Comparison of ENCODE assay signal across 26 cellular contexts in genomic region chr4:168508683-168509082, GRCh38. TPM values are rescaled to one million over a fixed set of nuclear protein-coding genes. Genes with fewer than 3 reads are reported as not detected.
DNase-seq lines count a peak whose midpoint lies in the region; ATAC-seq, FAIRE-seq and TF ChIP-seq lines count a peak whose summit lies in the region.
"Had no signal": no experiment of that assay in that cellular context is flagged by ENCODE, and none has a peak within 500 bp of the region (broad histone marks: within the 10 kb centered on the region; RNA-seq: fewer than 3 reads in every experiment).

No MANE protein-coding gene starts in this region.

- H4K8ac ChIP-seq in IMR-90 (ENCODE audit: low read depth in 2 of 2, low read length in 2 of 2): no peak overlapping the region
- no peak overlapping the region for H4K8ac ChIP-seq in mesenchymal stem cell (ENCODE audit: low read length)

- no peak for TF ChIP-seq CTCF in right atrium auricular region (IDR thresholded peaks at IDR 0.05)
- no peak for TF ChIP-seq CTCF in left ventricle myocardium inferior (IDR thresholded peaks at IDR 0.05; ENCODE audit: borderline replicate concordance)
- no peak for TF ChIP-seq CTCF in IMR-90 (conservative IDR thresholded peaks at IDR 0.05; ENCODE audit: low read depth, low read length)
- TF ChIP-seq CTCF in kidney (IDR thresholded peaks at IDR 0.05; ENCODE audit: borderline replicate concordance, extremely low read depth, insufficient read depth): no peak

- H3K4me1 ChIP-seq in right atrium auricular region (peaks cover 0 to 13% of the 10 kb centered on the region in 2 donors), left ventricle myocardium inferior (peaks cover 58% of the 10 kb centered on the region), IMR-90 (ENCODE audit: control insufficient read depth, insufficient read depth, low read length) (peaks cover 2% of the 10 kb centered on the region), mesenchymal stem cell (ENCODE audit: control insufficient read depth, insufficient read depth, low read depth, low read length) (no peaks in the 10 kb centered on the region), kidney (ENCODE audit: control insufficient read depth in 1 of 2, insufficient read depth in 1 of 2, low read depth in 1 of 2, low read length in 2 of 2) (no peaks in the 10 kb centered on the region)

- in situ Hi-C loops in IMR-90 (cut with MboI; ENCODE audit: low sequenced_read_pairs): loop anchor here (25.0 kb wide), 2 partner anchors 96 to 321 kb away; no protein-coding TSS in a partner anchor

- H3K9me1 ChIP-seq in IMR-90 (ENCODE audit: insufficient read depth, low read length): no peaks in the 10 kb centered on the region

- no peak overlapping the region for H4K91ac ChIP-seq in IMR-90 (ENCODE audit: insufficient read depth, low read depth, low read length)
- no peak overlapping the region for H4K91ac ChIP-seq in mesenchymal stem cell (ENCODE audit: low read length)

- H3K9ac ChIP-seq in IMR-90 (ENCODE audit: low read depth, low read length) (no peak overlapping the region), mesenchymal stem cell (ENCODE audit: low read length) (no peak overlapping the region), kidney (ENCODE audit: low read length in 2 of 2) (no peak overlapping the region)
- H3K9ac ChIP-seq: BLaER1 treated with 17β-estradiol and CSF1 and Interleukin-3, amounts not matched to agents 10 nM and 100 nM; GM23248 had no signal

- H2AK9ac ChIP-seq in IMR-90 (replicated peaks; ENCODE audit: low read depth, low read length, poor library complexity): no peak overlapping the region

- H2BK20ac ChIP-seq in IMR-90 (ENCODE audit: low read depth, low read length): 0 out of 2 replicates have a peak overlapping the region, but pooled peaks have one; percentile 26

- H3K4me2 ChIP-seq in IMR-90 (ENCODE audit: low read depth, low read length) (no peak overlapping the region), mesenchymal stem cell (ENCODE audit: low read length, poor library complexity, severe bottlenecking) (no peak overlapping the region)
- H3K4me2 ChIP-seq: A549 had no signal

- H4K5ac ChIP-seq in IMR-90 (ENCODE audit: low read depth, low read length): no peak overlapping the region

- dilution Hi-C loops in IMR-90 (cut with HindIII; ENCODE audit: low sequenced_read_pairs, unreplicated experiment): no loop called here

- H2BK15ac ChIP-seq in IMR-90 (ENCODE audit: low read depth, low read length) (no peak overlapping the region), mesenchymal stem cell (ENCODE audit: low read depth, poor library complexity, severe bottlenecking) (no peak overlapping the region)

- H3K36me3 ChIP-seq in right atrium auricular region (no peaks in the 10 kb centered on the region), left ventricle myocardium inferior (no peaks in the 10 kb centered on the region), IMR-90 (ENCODE audit: control insufficient read depth, insufficient read depth, low read length) (no peaks in the 10 kb centered on the region), mesenchymal stem cell (ENCODE audit: control insufficient read depth in 1 of 2, insufficient read depth in 2 of 2, low read depth in 1 of 2, low read length in 2 of 2) (no peaks in the 10 kb centered on the region), kidney (ENCODE audit: control insufficient read depth in 1 of 2, insufficient read depth in 2 of 2, low read length in 2 of 2) (no peaks in the 10 kb centered on the region)
- H3K36me3 ChIP-seq: BE2C; BLaER1 treated with 17β-estradiol and CSF1 and Interleukin-3, amounts not matched to agents 10 nM and 100 nM had no signal

- peak overlapping the region in 1 of 2 donors; percentile 69 for H3K27ac ChIP-seq in right atrium auricular region
- H3K27ac ChIP-seq in left ventricle myocardium inferior (replicated peaks): peak overlapping the region; percentile 61
- no peak overlapping the region for H3K27ac ChIP-seq in IMR-90 (ENCODE audit: insufficient read depth, low read length)
- no peak overlapping the region for H3K27ac ChIP-seq in mesenchymal stem cell (ENCODE audit: low read length, poor library complexity, severe bottlenecking)
- H3K27ac ChIP-seq in kidney (ENCODE audit: low read depth in 2 of 2, low read length in 2 of 2): no peak overlapping the region
- H3K27ac ChIP-seq: GM23248 had no signal

- peak overlapping the region in 1 of 2 experiments; percentile 53 for H2BK12ac ChIP-seq in mesenchymal stem cell (ENCODE audit: low read length in 2 of 2)

- H2AK5ac ChIP-seq in IMR-90 (ENCODE audit: low read depth, low read length) (no peak overlapping the region), mesenchymal stem cell (ENCODE audit: low read length, severe bottlenecking) (peak overlapping the region; percentile 23)

- no peak overlapping the region for H3K23ac ChIP-seq in IMR-90 (ENCODE audit: low read depth, low read length)
- no peak overlapping the region for H3K23ac ChIP-seq in mesenchymal stem cell (ENCODE audit: low read length in 2 of 2)

- H3K4me3 ChIP-seq in right atrium auricular region (no peak overlapping the region), left ventricle myocardium inferior (no peak overlapping the region), IMR-90 (ENCODE audit: insufficient read depth, low read depth, low read length) (no peak overlapping the region), mesenchymal stem cell (ENCODE audit: insufficient read depth in 1 of 2, low read depth in 1 of 2, low read length in 2 of 2) (no peak overlapping the region), kidney (ENCODE audit: low read length in 2 of 2) (no peak overlapping the region)
- H3K4me3 ChIP-seq: A549; BLaER1 treated with 17β-estradiol and CSF1 and Interleukin-3, amounts not matched to agents 10 nM and 100 nM; GM23248 had no signal

- H3K79me1 ChIP-seq in IMR-90 (ENCODE audit: low read depth in 1 of 2, low read length in 2 of 2) (no peaks in the 10 kb centered on the region), mesenchymal stem cell (replicated peaks; ENCODE audit: low read length, poor library complexity, severe bottlenecking) (no peaks in the 10 kb centered on the region)

- H4K20me1 ChIP-seq in IMR-90 (ENCODE audit: insufficient read depth, low read length): no peaks in the 10 kb centered on the region
- H4K20me1 ChIP-seq: BLaER1 treated with 17β-estradiol and CSF1 and Interleukin-3, amounts not matched to agents 10 nM and 100 nM had no signal

- ATAC-seq in Right ventricle myocardium inferior (peak; percentile 28), left cardiac atrium (no peak), IMR-90 (ENCODE audit: low read depth) (no peak)
- ATAC-seq: A549 had no signal

- H3K14ac ChIP-seq in IMR-90 (replicated peaks; ENCODE audit: low read depth, low read length) (no peak overlapping the region), mesenchymal stem cell (ENCODE audit: low read length in 2 of 2) (no peak overlapping the region)

- no peak overlapping the region for H2BK5ac ChIP-seq in IMR-90 (ENCODE audit: low read depth, low read length, poor library complexity, severe bottlenecking)
- H2BK5ac ChIP-seq in mesenchymal stem cell (ENCODE audit: low read depth, low read length, poor library complexity, severe bottlenecking): no peak overlapping the region

- H2BK120ac ChIP-seq in IMR-90 (ENCODE audit: low read depth, low read length) (no peak overlapping the region), mesenchymal stem cell (ENCODE audit: low read depth, low read length) (no peak overlapping the region)

- H3K18ac ChIP-seq in IMR-90 (ENCODE audit: low read depth, low read length): no peak overlapping the region
- H3K18ac ChIP-seq in mesenchymal stem cell (ENCODE audit: low read depth in 1 of 2, low read length in 2 of 2): no peak overlapping the region

- no CpG with 5 or more reads among the region's 3 CpGs for WGBS in IMR-90 (ENCODE audit: extremely low coverage in 2 of 2, insufficient read length in 1 of 2), 2 experiments
- 78% methylated on average over 3 of the region's 3 CpGs for WGBS in mesenchymal stem cell

- FAIRE-seq in kidney (lab: Jason Lieb, UNC): no peak
- FAIRE-seq: A549, G401.6, GM12892, GM19239, H1 had no signal

- TF ChIP-seq POLR2A in IMR-90 (IDR thresholded peaks at IDR 0.05; ENCODE audit: low read depth, low read length): no peak

- CTCF ChIA-PET in IMR-90 (lab: Yijun Ruan, JAX): no interaction called here

- intact Hi-C loops in Right ventricle myocardium inferior (cut with DNase I): no loop called here
- intact Hi-C loops in left ventricle myocardium inferior (cut with micrococcal nuclease): no loop called here
- intact Hi-C loops in left cardiac atrium (cut with DNase I): no loop called here
- intact Hi-C loops in IMR-90 (cut with micrococcal nuclease): no loop called here
- intact Hi-C loops in kidney (cut with DNase I): no loop called here

- DNase-seq in Right ventricle myocardium inferior (ENCODE audit: missing footprints) (no peak), right atrium auricular region (ENCODE audit: low spot score) (no peak), left ventricle myocardium inferior (no peak), left cardiac atrium (no peak), IMR-90 (no peak), mesenchymal stem cell (no peak), SW 1271 (lab: John Stamatoyannopoulos, UW) (no peak), kidney (no peak)
- DNase-seq: 8988T; ACHN; AML-193; BE2C; CD4-positive, alpha-beta memory T cell; COR-L47; DMS153; DND-41; GM23248; H7; HCEC 1CT; HFFc6 had no signal

- H2AFZ ChIP-seq in IMR-90 (replicated peaks; ENCODE audit: low read length, poor library complexity) (no peak overlapping the region), mesenchymal stem cell (ENCODE audit: low read depth, low read length) (no peak overlapping the region)
- H2AFZ ChIP-seq: GM23248 had no signal

- H3K9me3 ChIP-seq in right atrium auricular region (no peaks in the 10 kb centered on the region), left ventricle myocardium inferior (replicated peaks) (no peaks in the 10 kb centered on the region), IMR-90 (ENCODE audit: control insufficient read depth, insufficient read depth, low read length) (no peaks in the 10 kb centered on the region), mesenchymal stem cell (ENCODE audit: control insufficient read depth, low read length) (no peaks in the 10 kb centered on the region), kidney (ENCODE audit: control insufficient read depth in 1 of 2, low read length in 2 of 2) (no peaks in the 10 kb centered on the region)
- H3K9me3 ChIP-seq: A549, BE2C had no signal

- no peaks in the 10 kb centered on the region for H3K27me3 ChIP-seq in right atrium auricular region
- H3K27me3 ChIP-seq in left ventricle myocardium inferior (ENCODE audit: low read depth): no peaks in the 10 kb centered on the region
- no peaks in the 10 kb centered on the region for H3K27me3 ChIP-seq in IMR-90 (ENCODE audit: control insufficient read depth, insufficient read depth, low read length)
- H3K27me3 ChIP-seq in mesenchymal stem cell (ENCODE audit: control insufficient read depth in 1 of 2, insufficient read depth in 1 of 2, low read length in 2 of 2): no peaks in the 10 kb centered on the region
- H3K27me3 ChIP-seq: BE2C; BLaER1 treated with 17β-estradiol and CSF1 and Interleukin-3, amounts not matched to agents 10 nM and 100 nM had no signal

- no TSS peak for BruUV-seq in IMR-90 (replicated peaks; lab: Mats Ljungman, UMichigan)

- H3K4ac ChIP-seq in IMR-90 (ENCODE audit: low read depth, low read length) (no peak overlapping the region), mesenchymal stem cell (ENCODE audit: low read depth in 1 of 2, low read length in 2 of 2) (no peak overlapping the region)

- no peak overlapping the region for H3K56ac ChIP-seq in IMR-90 (ENCODE audit: extremely low read depth, insufficient read depth, low read length)

- POLR2A ChIA-PET in IMR-90 (lab: Charles Lee; ENCODE audit: unreplicated experiment): no interaction called here

- no peak for TF ChIP-seq RAD21 in IMR-90 (IDR thresholded peaks at IDR 0.05; ENCODE audit: low read length)

RNA-seq across cellular contexts. Expression of gene PALLD, which starts 11.8 kb away (rescaled TPM):
- total RNA-seq in Right ventricle myocardium inferior (977 TPM), right atrium auricular region (100 to 1,000 TPM; 764 to 782 TPM), left ventricle myocardium inferior (871 TPM), left cardiac atrium (100 to 1,000 TPM; 440 to 625 TPM), IMR-90 (2012; rRNA removed) (91.9 and 112 TPM in 2 replicates), kidney (120 TPM)
- polyA plus RNA-seq in IMR-90 (2012; rRNA removed) (71.0 and 91.0 TPM in 2 replicates), kidney (ENCODE audit: insufficient read depth, low read depth, low replicate concordance) (43.4 TPM)
- polyA plus RNA-seq in IMR-90 (2012; cell fraction: cytosol; rRNA removed): 44.9 and 48.4 TPM in 2 replicates
- 75.8 and 98.2 TPM in 2 replicates for polyA plus RNA-seq in IMR-90 (2012; cell fraction: nucleus; rRNA removed; ENCODE audit: low replicate concordance)
- polyA plus RNA-seq in mesenchymal stem cell (2013, experiment 1 of 2): 109 TPM
- 108 TPM for polyA plus RNA-seq in mesenchymal stem cell (2013, experiment 2 of 2)

RNA-seq across cellular contexts. Expression of gene DDX60L, which starts 28.4 kb away (rescaled TPM):
- total RNA-seq in Right ventricle myocardium inferior: 8.6 TPM
- 1 to 10 TPM; 6.3 to 7.7 TPM for total RNA-seq in right atrium auricular region
- 11.4 TPM for total RNA-seq in left ventricle myocardium inferior
- total RNA-seq in left cardiac atrium: 10 to 100 TPM; 10.7 to 12.7 TPM
- total RNA-seq in IMR-90 (2012; rRNA removed): 9.5 and 11.9 TPM in 2 replicates
- polyA plus RNA-seq in IMR-90 (2012; rRNA removed): 4.3 and 6.4 TPM in 2 replicates
- polyA plus RNA-seq in IMR-90 (2012; cell fraction: cytosol; rRNA removed): 1.1 and 2.7 TPM in 2 replicates
- polyA plus RNA-seq in IMR-90 (2012; cell fraction: nucleus; rRNA removed; ENCODE audit: low replicate concordance): 2.2 and 26.7 TPM in 2 replicates
- polyA plus RNA-seq in mesenchymal stem cell (2013, experiment 1 of 2): 8.1 TPM
- polyA plus RNA-seq in mesenchymal stem cell (2013, experiment 2 of 2): 7.8 TPM
- 20.2 TPM for total RNA-seq in kidney
- polyA plus RNA-seq in kidney (ENCODE audit: insufficient read depth, low read depth, low replicate concordance): 3.5 TPM
